Comparison of ENCODE assay signal across 25 cellular contexts in genomic region chr21:39648879-39649278, GRCh38. TPM values are rescaled to one million over a fixed set of nuclear protein-coding genes. Genes with fewer than 3 reads are reported as not detected.
"Had no signal": no experiment of that assay in that cellular context is flagged by ENCODE, and none has a peak within 500 bp of the region (broad histone marks: within the 10 kb centered on the region; RNA-seq: fewer than 3 reads in every experiment).

No MANE protein-coding gene starts in this region.

- H3K4me3 Mint-ChIP-seq: activated CD4-positive, alpha-beta memory T cell treated with anti-CD3 and anti-CD28 coated beads, Interleukin-2, amount 10 ng/mL, durations not matched to agents 7 days and 5 days; activated CD4-positive, alpha-beta T cell treated with anti-CD3 and anti-CD28 coated beads for 36 hours; activated naive CD4-positive, alpha-beta T cell treated with anti-CD3 and anti-CD28 coated beads, Interleukin-2, amount 10 ng/mL, durations not matched to agents 7 days and 5 days; activated naive CD8-positive, alpha-beta T cell treated with anti-CD3 and anti-CD28 coated beads for 36 hours; activated T-cell treated with anti-CD3 and anti-CD28 coated beads, Interleukin-2, amount 50 U/mL, for 72 hours; T-cell had no signal

- H3K4me1 Mint-ChIP-seq: activated CD4-positive, alpha-beta memory T cell treated with anti-CD3 and anti-CD28 coated beads, Interleukin-2, amount 10 ng/mL, durations not matched to agents 7 days and 5 days; activated CD4-positive, alpha-beta T cell treated with anti-CD3 and anti-CD28 coated beads for 36 hours; activated naive CD4-positive, alpha-beta T cell treated with anti-CD3 and anti-CD28 coated beads, Interleukin-2, amount 10 ng/mL, durations not matched to agents 7 days and 5 days; activated naive CD8-positive, alpha-beta T cell treated with anti-CD3 and anti-CD28 coated beads for 36 hours; T-cell had no signal

- DNase-seq: activated CD4-positive, alpha-beta memory T cell treated with anti-CD3 and anti-CD28 coated beads, Interleukin-2, amount 10 ng/mL, durations not matched to agents 7 days and 5 days; activated CD4-positive, alpha-beta T cell treated with anti-CD3 and anti-CD28 coated beads for 36 hours; activated CD4-positive, alpha-beta T cell treated with anti-CD3 and anti-CD28 coated beads, Interleukin-2, amount 50 U/mL, for 1 hour; activated CD8-positive, alpha-beta memory T cell treated with anti-CD3 and anti-CD28 coated beads, Interleukin-2, amount 50 U/mL, for 4 hours; activated gamma-delta T cell treated with Interleukin-2 at 50 U/mL for 16 hours; activated naive CD4-positive, alpha-beta T cell treated with anti-CD3 and anti-CD28 coated beads, Interleukin-2, amount 10 ng/mL, durations not matched to agents 7 days and 5 days; activated naive CD8-positive, alpha-beta T cell treated with anti-CD3 and anti-CD28 coated beads for 36 hours; activated T-cell treated with anti-CD3 and anti-CD28 coated beads, Interleukin-2, amount 50 U/mL, for 72 hours; Kasumi-1; KBM-7; NCI-H1092; NCI-H1417 treated with DMSO at 0.1 percent for 48 hours; NCI-H1694; NCI-H2029 treated with DMSO at 0.1 percent for 48 hours; NCI-H345; NCI-H510A; NCI-H526 treated with DMSO at 0.1 percent for 48 hours; NCI-H82; SIG-M5; T-cell; T-helper 2 cell had no signal

- ATAC-seq: activated CD4-positive, alpha-beta T cell treated with anti-CD3 and anti-CD28 coated beads for 36 hours; activated T-cell treated with anti-CD3 and anti-CD28 coated beads, Interleukin-2, amount 50 U/mL, for 72 hours; T-cell had no signal

- H3K27me3 Mint-ChIP-seq: activated CD4-positive, alpha-beta memory T cell treated with anti-CD3 and anti-CD28 coated beads, Interleukin-2, amount 10 ng/mL, durations not matched to agents 7 days and 5 days; activated naive CD4-positive, alpha-beta T cell treated with anti-CD3 and anti-CD28 coated beads, Interleukin-2, amount 10 ng/mL, durations not matched to agents 7 days and 5 days had no signal

- H3K27ac Mint-ChIP-seq: activated CD4-positive, alpha-beta memory T cell treated with anti-CD3 and anti-CD28 coated beads, Interleukin-2, amount 10 ng/mL, durations not matched to agents 7 days and 5 days; activated CD4-positive, alpha-beta T cell treated with anti-CD3 and anti-CD28 coated beads for 36 hours; activated naive CD4-positive, alpha-beta T cell treated with anti-CD3 and anti-CD28 coated beads, Interleukin-2, amount 10 ng/mL, durations not matched to agents 7 days and 5 days; activated naive CD8-positive, alpha-beta T cell treated with anti-CD3 and anti-CD28 coated beads for 36 hours; activated T-cell treated with anti-CD3 and anti-CD28 coated beads, Interleukin-2, amount 50 U/mL, for 72 hours; activated T-helper 2 cell treated with anti-CD3 and anti-CD28 coated beads, Interferon-gamma antibody, Interleukin-2, Interleukin-4, amounts not matched to agents 10 μg/mL and 5 μg/mL and 100 μg/mL, durations not matched to agents 14 hours and 24 hours and 36 hours; T-cell had no signal

- H3K36me3 Mint-ChIP-seq: activated naive CD4-positive, alpha-beta T cell treated with anti-CD3 and anti-CD28 coated beads, Interleukin-2, amount 10 ng/mL, durations not matched to agents 7 days and 5 days; activated naive CD8-positive, alpha-beta T cell treated with anti-CD3 and anti-CD28 coated beads for 36 hours; T-cell had no signal

- H3K27ac ChIP-seq: VCaP had no signal

RNA-seq across cellular contexts. Expression of gene B3GALT5, which starts 36.1 kb away (rescaled TPM):
- total RNA-seq: activated CD4-positive, alpha-beta memory T cell treated with anti-CD3 and anti-CD28 coated beads, Interleukin-2, amount 10 ng/mL, durations not matched to agents 7 days and 5 days; activated CD4-positive, alpha-beta T cell treated with anti-CD3 and anti-CD28 coated beads for 36 hours; activated CD8-positive, alpha-beta memory T cell treated with anti-CD3 and anti-CD28 coated beads for 36 hours; activated naive CD8-positive, alpha-beta T cell treated with anti-CD3 and anti-CD28 coated beads for 36 hours; activated T-cell treated with anti-CD3 and anti-CD28 coated beads, Interleukin-2, amount 50 U/mL, for 72 hours; activated T-helper 2 cell treated with anti-CD3 and anti-CD28 coated beads, Interferon-gamma antibody, Interleukin-2, Interleukin-4, amounts not matched to agents 10 μg/mL and 5 μg/mL and 100 μg/mL, durations not matched to agents 14 hours and 24 hours and 36 hours; OCI-LY7 had no signal
